Comparison of ENCODE assay signal across 27 cellular contexts in the genomic region with DNA sequence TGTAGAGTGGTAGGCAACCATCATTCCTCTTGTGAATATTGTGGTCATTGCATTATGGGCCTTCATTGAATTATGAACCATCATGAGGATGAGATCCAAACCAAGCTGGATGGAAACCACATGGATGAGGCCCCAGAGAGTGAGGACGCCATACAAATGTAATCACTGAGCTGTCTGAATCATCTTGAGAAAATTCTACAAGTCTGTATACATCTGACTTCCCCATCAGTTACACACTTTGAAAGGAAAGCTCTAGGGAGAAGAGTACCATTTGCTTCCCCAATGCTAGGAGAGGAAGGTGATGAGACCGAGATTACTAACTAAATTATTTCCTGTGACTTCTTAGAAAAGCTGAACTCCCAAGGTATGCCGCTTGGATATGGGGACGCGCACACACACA.
"Had no signal": no experiment of that assay in that cellular context is flagged by ENCODE, and none has a peak within 500 bp of the region (broad histone marks: within the 10 kb centered on the region; RNA-seq: fewer than 3 reads in every experiment).

No MANE protein-coding gene starts in this region.

- DNase-seq: activated CD4-positive, alpha-beta T cell treated with anti-CD3 and anti-CD28 coated beads for 48 hours; activated CD4-positive, alpha-beta T cell treated with anti-CD3 and anti-CD28 coated beads, Interleukin-2, amount 50 U/mL, for 48 hours; activated CD8-positive, alpha-beta memory T cell treated with anti-CD3 and anti-CD28 coated beads for 24 hours; activated effector memory CD4-positive, alpha-beta T cell treated with anti-CD3 and anti-CD28 coated beads, Interleukin-2, amount 50 U/mL, for 16 hours; activated naive CD4-positive, alpha-beta T cell treated with anti-CD3 and anti-CD28 coated beads for 36 hours; activated naive CD8-positive, alpha-beta T cell treated with anti-CD3 and anti-CD28 coated beads for 36 hours; adrenal gland; aorta; brain microvascular endothelial cell; dorsolateral prefrontal cortex; effector memory CD4-positive, alpha-beta T cell; erythroblast; gastrocnemius medialis; glutamatergic neuron; left lung; lower lobe of right lung; mesendoderm; natural killer cell; right cardiac atrium; stimulated activated CD4-positive, alpha-beta T cell treated with anti-CD3 and anti-CD28 coated beads, Interleukin-4, amount 100 ng/mL, for 24 hours; substantia nigra; uterus; WERI-Rb-1 had no signal

- H3K27ac ChIP-seq: adrenal gland, brain microvascular endothelial cell, coronary artery, dorsolateral prefrontal cortex, gastrocnemius medialis, left lung, lower lobe of right lung, skin epidermis, WERI-Rb-1 had no signal

- H3K36me3 ChIP-seq: adrenal gland, brain microvascular endothelial cell, gastrocnemius medialis, left lung, lower lobe of right lung, uterus, WERI-Rb-1 had no signal

- H3K9me3 ChIP-seq: adrenal gland, gastrocnemius medialis, left lung, lower lobe of right lung, uterus had no signal

- H3K27me3 ChIP-seq: adrenal gland, brain microvascular endothelial cell, dorsolateral prefrontal cortex, gastrocnemius medialis, uterus had no signal

- H3K4me1 ChIP-seq: adrenal gland, gastrocnemius medialis, left lung, lower lobe of right lung, uterus had no signal

- ATAC-seq: activated CD4-positive, CD25-positive, alpha-beta regulatory T cell treated with anti-CD3 and anti-CD28 coated beads, Interleukin-2, amount 50 U/mL, for 24 hours; gastrocnemius medialis; left lung; lower lobe of right lung; natural killer cell; right cardiac atrium; stimulated activated effector memory CD8-positive, alpha-beta T cell treated with anti-CD3 and anti-CD28 coated beads, Interleukin-12 subunit alpha, Interleukin-12 subunit beta, amount 100 ng/mL, for 72 hours had no signal

- H3K4me3 ChIP-seq: adrenal gland, coronary artery, dorsolateral prefrontal cortex, gastrocnemius medialis, left lung, lower lobe of right lung, skin epidermis, uterus had no signal
